29 cellular contexts compared by ENCODE assay signal in the genomic region with DNA sequence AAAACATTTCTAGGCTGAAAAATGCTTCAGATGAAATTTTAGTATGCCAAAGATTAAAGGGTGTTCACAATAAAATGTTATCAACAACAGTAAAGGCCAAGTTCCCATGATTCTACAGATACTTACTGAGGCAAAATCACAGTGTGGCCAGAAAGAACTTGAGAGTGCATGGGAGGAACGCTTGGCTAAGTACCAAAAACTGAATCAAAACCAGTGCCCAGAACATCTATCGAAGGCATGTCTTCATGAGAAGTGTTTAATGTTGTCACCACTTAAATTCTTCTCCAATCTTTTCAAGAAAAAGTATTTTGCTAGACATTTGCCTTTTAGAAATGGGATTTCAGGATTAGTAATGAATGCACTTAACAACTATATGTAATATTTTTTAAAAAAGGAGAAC. TPM values are rescaled to one million over a fixed set of nuclear protein-coding genes. Genes with fewer than 3 reads are reported as not detected.
A peak's percentile ranks its signal among the peaks of the same experiment; 100 is the strongest.
DNase-seq lines count a peak whose midpoint lies in the region; ATAC-seq and TF ChIP-seq lines count a peak whose summit lies in the region.
"Had no signal": no experiment of that assay in that cellular context is flagged by ENCODE, and none has a peak within 500 bp of the region (broad histone marks: within the 10 kb centered on the region; RNA-seq: fewer than 3 reads in every experiment).

No MANE protein-coding gene starts in this region.

- intact Hi-C loops in heart right ventricle (cut with DNase I) = no loop called here
- intact Hi-C loops in breast epithelium (cut with DNase I; ENCODE audit: low total_unique reads) = no loop called here

- H3K4me3 Mint-ChIP-seq in stimulated activated naive CD8-positive, alpha-beta T cell treated with anti-CD3 and anti-CD28 coated beads, Interleukin-15, amount 100 ng/mL, for 72 hours = no peak overlapping the region
- H3K4me3 Mint-ChIP-seq: activated CD4-positive, alpha-beta memory T cell treated with anti-CD3 and anti-CD28 coated beads, Interleukin-2, amount 10 ng/mL, durations not matched to agents 7 days and 5 days; activated T-helper 17 cell treated with anti-CD3 and anti-CD28 coated beads, Interleukin-2, amount 50 U/mL, for 72 hours; CD4-positive, alpha-beta memory T cell; stimulated activated effector memory CD8-positive, alpha-beta T cell treated with anti-CD3 and anti-CD28 coated beads, Interleukin-12 subunit alpha, Interleukin-12 subunit beta, amount 100 ng/mL, for 72 hours had no signal

- H3K4me1 Mint-ChIP-seq in stimulated activated naive CD8-positive, alpha-beta T cell treated with anti-CD3 and anti-CD28 coated beads, Interleukin-15, amount 100 ng/mL, for 72 hours = peaks cover 4% of the 10 kb centered on the region

- H3K4me1 ChIP-seq in heart right ventricle (peaks cover 0 to 79% (median 22%) of the 10 kb centered on the region in 9 donors), breast epithelium (no peaks in the 10 kb centered on the region)
- H3K4me1 ChIP-seq: left lung had no signal

- no peaks in the 10 kb centered on the region for H3K36me3 ChIP-seq in heart right ventricle
- no peaks in the 10 kb centered on the region for H3K36me3 ChIP-seq in breast epithelium
- H3K36me3 ChIP-seq: left lung, neutrophil had no signal

- 9 to 33% methylated on average over 2 of the region's 2 CpGs for WGBS in heart right ventricle, 2 donors

- no peaks in the 10 kb centered on the region for H3K27me3 ChIP-seq in heart right ventricle
- H3K27me3 ChIP-seq in breast epithelium = no peaks in the 10 kb centered on the region
- H3K27me3 ChIP-seq: hepatocyte, left lung, neutrophil had no signal

- peak overlapping the region in 7 of 10 donors; percentile 17 to 72 (median 43) for H3K27ac ChIP-seq in heart right ventricle
- no peak overlapping the region for H3K27ac ChIP-seq in breast epithelium
- H3K27ac ChIP-seq: hepatocyte, left lung, neutrophil had no signal

- no peaks in the 10 kb centered on the region for H3K9me3 Mint-ChIP-seq in stimulated activated naive CD8-positive, alpha-beta T cell treated with anti-CD3 and anti-CD28 coated beads, Interleukin-15, amount 100 ng/mL, for 72 hours
- H3K9me3 Mint-ChIP-seq: activated CD4-positive, alpha-beta memory T cell treated with anti-CD3 and anti-CD28 coated beads, Interleukin-2, amount 10 ng/mL, durations not matched to agents 7 days and 5 days; activated naive CD4-positive, alpha-beta T cell treated with anti-CD3 and anti-CD28 coated beads, Interleukin-2, amount 50 U/mL, for 72 hours; activated T-helper 17 cell treated with anti-CD3 and anti-CD28 coated beads, Interleukin-2, amount 50 U/mL, for 72 hours; CD4-positive, alpha-beta memory T cell; stimulated activated effector memory CD8-positive, alpha-beta T cell treated with anti-CD3 and anti-CD28 coated beads, Interleukin-12 subunit alpha, Interleukin-12 subunit beta, amount 100 ng/mL, for 72 hours had no signal

- H3K4me3 ChIP-seq in heart right ventricle (no peak overlapping the region), breast epithelium (no peak overlapping the region)
- H3K4me3 ChIP-seq: hepatocyte, left lung had no signal

- no peak for TF ChIP-seq CTCF in heart right ventricle (IDR thresholded peaks at IDR 0.05)
- TF ChIP-seq CTCF in breast epithelium (IDR thresholded peaks at IDR 0.05) = no peak

- no peak for TF ChIP-seq POLR2A in breast epithelium (IDR thresholded peaks at IDR 0.05)

- H3K27me3 Mint-ChIP-seq in stimulated activated naive CD8-positive, alpha-beta T cell treated with anti-CD3 and anti-CD28 coated beads, Interleukin-15, amount 100 ng/mL, for 72 hours = no peaks in the 10 kb centered on the region
- H3K27me3 Mint-ChIP-seq: activated CD4-positive, alpha-beta memory T cell treated with anti-CD3 and anti-CD28 coated beads, Interleukin-2, amount 10 ng/mL, durations not matched to agents 7 days and 5 days; activated T-helper 17 cell treated with anti-CD3 and anti-CD28 coated beads, Interleukin-2, amount 50 U/mL, for 72 hours; CD4-positive, alpha-beta memory T cell had no signal

- H3K9me3 ChIP-seq in heart right ventricle = no peaks in the 10 kb centered on the region
- no peaks in the 10 kb centered on the region for H3K9me3 ChIP-seq in breast epithelium
- H3K9me3 ChIP-seq: left lung, neutrophil had no signal

- DNase-seq in NOMO-1 treated with DMSO at 0.1 percent for 48 hours (lab: John Stamatoyannopoulos, UW; ENCODE audit: unreplicated experiment) (peak; percentile 21), NOMO-1 treated with dmso at 0.1 percent for 144 hours (lab: John Stamatoyannopoulos, UW; ENCODE audit: unreplicated experiment) (no peak), cerebellar cortex (ENCODE audit: low spot score) (peak; percentile 23), heart right ventricle (peak in 1 of 2 donors; percentile 22), breast epithelium (ENCODE audit: low spot score in 2 of 2) (no peak)
- no peak for DNase-seq in stimulated activated naive CD8-positive, alpha-beta T cell treated with anti-CD3 and anti-CD28 coated beads, Interleukin-15, amount 100 ng/mL, for 72 hours
- DNase-seq: 8988T; activated CD4-positive, alpha-beta memory T cell treated with anti-CD3 and anti-CD28 coated beads, Interleukin-2, amount 10 ng/mL, durations not matched to agents 7 days and 5 days; activated CD4-positive, alpha-beta T cell treated with anti-CD3 and anti-CD28 coated beads for 1 hour; aorta; CD4-positive, alpha-beta memory T cell; central memory CD4-positive, alpha-beta T cell; dermis blood vessel endothelial cell; DMS 273 treated with DMSO at 0.1 percent for 48 hours; left lung; NCI-H1694; NCI-H526 treated with DMSO at 0.1 percent for 48 hours; RPMI8226; stimulated activated CD4-positive, alpha-beta T cell treated with anti-CD3 and anti-CD28 coated beads, Interleukin-4, amount 100 ng/mL, for 24 hours; T-helper 2 cell had no signal

- peak in 6 of 8 donors; percentile 63 to 73 (median 67) for ATAC-seq in heart right ventricle
- ATAC-seq in GM21423 (IDR thresholded peaks at IDR 0.05; ENCODE audit: unreplicated experiment) = no peak
- ATAC-seq in stimulated activated naive CD8-positive, alpha-beta T cell treated with anti-CD3 and anti-CD28 coated beads, Interleukin-15, amount 100 ng/mL, for 72 hours = no peak
- ATAC-seq in HG03520 (IDR thresholded peaks at IDR 0.05; ENCODE audit: unreplicated experiment) = no peak
- ATAC-seq: activated naive CD4-positive, alpha-beta T cell treated with anti-CD3 and anti-CD28 coated beads, Interleukin-2, amount 50 U/mL, for 72 hours; activated T-helper 17 cell treated with anti-CD3 and anti-CD28 coated beads, Interleukin-2, amount 50 U/mL, for 72 hours; HepG2; left lung; sciatic nerve; stimulated activated effector memory CD8-positive, alpha-beta T cell treated with anti-CD3 and anti-CD28 coated beads, Interleukin-12 subunit alpha, Interleukin-12 subunit beta, amount 100 ng/mL, for 72 hours had no signal

- no peak overlapping the region for H3K27ac Mint-ChIP-seq in stimulated activated naive CD8-positive, alpha-beta T cell treated with anti-CD3 and anti-CD28 coated beads, Interleukin-15, amount 100 ng/mL, for 72 hours
- H3K27ac Mint-ChIP-seq: activated CD4-positive, alpha-beta memory T cell treated with anti-CD3 and anti-CD28 coated beads, Interleukin-2, amount 10 ng/mL, durations not matched to agents 7 days and 5 days; activated naive CD4-positive, alpha-beta T cell treated with anti-CD3 and anti-CD28 coated beads, Interleukin-2, amount 50 U/mL, for 72 hours; activated T-helper 17 cell treated with anti-CD3 and anti-CD28 coated beads, Interleukin-2, amount 50 U/mL, for 72 hours; CD4-positive, alpha-beta memory T cell; stimulated activated effector memory CD8-positive, alpha-beta T cell treated with anti-CD3 and anti-CD28 coated beads, Interleukin-12 subunit alpha, Interleukin-12 subunit beta, amount 100 ng/mL, for 72 hours had no signal

RNA-seq across cellular contexts. Expression of a gene that starts 41.5 kb away (rescaled TPM):
- total RNA-seq in heart right ventricle (10 to 100 TPM; 42.3 to 71.8 (median 49.9) TPM), breast epithelium (10 to 100 TPM; 10.2 to 23.7 (median 11.7) TPM)
- 10 to 100 TPM; 11.4 to 71.8 TPM for polyA plus RNA-seq in heart right ventricle

Comparison
In these comparisons a context has a peak if more than half of its experiments do, and no peak if none do; other contexts are left out.
1. DNase-seq: peak in NOMO-1 treated with DMSO at 0.1 percent for 48 hours (single experiment) and cerebellar cortex (single experiment); none in NOMO-1 treated with dmso at 0.1 percent for 144 hours (single experiment), breast epithelium (0 of 2) and stimulated activated naive CD8-positive, alpha-beta T cell treated with anti-CD3 and anti-CD28 coated beads, Interleukin-15, amount 100 ng/mL, for 72 hours (0 of 2).
2. ATAC-seq: peak in heart right ventricle (6 of 8); none in GM21423 (single experiment), stimulated activated naive CD8-positive, alpha-beta T cell treated with anti-CD3 and anti-CD28 coated beads, Interleukin-15, amount 100 ng/mL, for 72 hours (single experiment) and HG03520 (single experiment).
3. H3K27ac ChIP-seq: peak in heart right ventricle (7 of 10); none in breast epithelium (0 of 2).